In genomic region chr22:31630331-31631329, GRCh38 we compare ENCODE assay signal across 8 cellular contexts. TPM values are rescaled to one million over a fixed set of nuclear protein-coding genes. Genes with fewer than 3 reads are reported as not detected.
A peak's percentile ranks its signal among the peaks of the same experiment; 100 is the strongest.
DNase-seq lines count a peak whose midpoint lies in the region; ATAC-seq lines count a peak whose summit lies in the region.

No MANE protein-coding gene starts in this region.

- H3K23ac ChIP-seq in mesenchymal stem cell (ENCODE audit: low read length in 2 of 2): peak overlapping the region in 1 of 2 experiments; percentile 34

- peak overlapping the region; percentile 84 for H2BK15ac ChIP-seq in mesenchymal stem cell (ENCODE audit: low read depth, poor library complexity, severe bottlenecking)

- H2AK5ac ChIP-seq in mesenchymal stem cell (ENCODE audit: low read length, severe bottlenecking): no peak overlapping the region

- peaks cover 66% of the 10 kb centered on the region for H3K4me1 ChIP-seq in mesenchymal stem cell (ENCODE audit: control insufficient read depth, insufficient read depth, low read depth, low read length)

- H3K27ac Mint-ChIP-seq in effector memory CD8-positive, alpha-beta T cell: peak overlapping the region; percentile 90 to 91

- peak overlapping the region; percentile 71 for H3K4me2 ChIP-seq in mesenchymal stem cell (ENCODE audit: low read length, poor library complexity, severe bottlenecking)

- peak overlapping the region; percentile 88 to 89 for H3K4ac ChIP-seq in mesenchymal stem cell (ENCODE audit: low read depth in 1 of 2, low read length in 2 of 2)

- under 1% methylated on average over 54 of the region's 65 CpGs for WGBS in mesenchymal stem cell

- peak overlapping the region in 1 of 2 experiments; percentile 26 for H2BK12ac ChIP-seq in mesenchymal stem cell (ENCODE audit: low read length in 2 of 2)

- peak overlapping the region; percentile 40 for H2BK5ac ChIP-seq in mesenchymal stem cell (ENCODE audit: low read depth, low read length, poor library complexity, severe bottlenecking)

- H3K27me3 ChIP-seq in mesenchymal stem cell (ENCODE audit: control insufficient read depth in 1 of 2, insufficient read depth in 1 of 2, low read length in 2 of 2): no peaks in the 10 kb centered on the region

- H3K36me3 ChIP-seq in mesenchymal stem cell (ENCODE audit: control insufficient read depth in 1 of 2, insufficient read depth in 2 of 2, low read depth in 1 of 2, low read length in 2 of 2): peaks cover 19 to 50% of the 10 kb centered on the region in 2 experiments

- no peaks in the 10 kb centered on the region for H3K9me3 ChIP-seq in mesenchymal stem cell (ENCODE audit: control insufficient read depth, low read length)

- peak overlapping the region; percentile 63 to 92 for H3K4me3 ChIP-seq in mesenchymal stem cell (ENCODE audit: insufficient read depth in 1 of 2, low read depth in 1 of 2, low read length in 2 of 2)

- H3K27ac ChIP-seq in mesenchymal stem cell (ENCODE audit: low read length, poor library complexity, severe bottlenecking): peak overlapping the region; percentile 77

- DNase-seq in NCI-H187 (lab: John Stamatoyannopoulos, UW) (peak; percentile 18 to 46), NCI-H187 treated with DMSO at 0.1 percent for 48 hours (lab: John Stamatoyannopoulos, UW) (no peak), NOMO-1 (lab: John Stamatoyannopoulos, UW; ENCODE audit: unreplicated experiment in 2 of 2) (peak; percentile 83 to 87), mesenchymal stem cell (peak; percentile 89)
- peak; percentile 69 to 82 for DNase-seq in activated CD8-positive, alpha-beta memory T cell treated with anti-CD3 and anti-CD28 coated beads for 4 hours (ENCODE audit: low read depth in 2 of 2)
- DNase-seq in effector memory CD8-positive, alpha-beta T cell: peak; percentile 82 to 87 (median 82)
- DNase-seq in stimulated activated CD8-positive, alpha-beta memory T cell treated with anti-CD3 and anti-CD28 coated beads, Interleukin-12 subunit alpha, Interleukin-12 subunit beta, amount 100 ng/mL, for 24 hours (ENCODE audit: extremely low read depth): peak; percentile 67

- peak overlapping the region; percentile 88 to 93 for H3K18ac ChIP-seq in mesenchymal stem cell (ENCODE audit: low read depth in 1 of 2, low read length in 2 of 2)

- H3K4me3 Mint-ChIP-seq in effector memory CD8-positive, alpha-beta T cell: peak overlapping the region; percentile 84 to 87

- H3K9ac ChIP-seq in mesenchymal stem cell (ENCODE audit: low read length): peak overlapping the region; percentile 92

- H3K4me1 Mint-ChIP-seq in effector memory CD8-positive, alpha-beta T cell (ENCODE audit: low read depth in 2 of 2): peaks cover 32 to 33% of the 10 kb centered on the region in 2 donors

- peak; percentile 56 for ATAC-seq in HG03135 (IDR thresholded peaks at IDR 0.05; ENCODE audit: unreplicated experiment)
- ATAC-seq in effector memory CD8-positive, alpha-beta T cell (replicated peaks): peak; percentile 90

- H3K9me3 Mint-ChIP-seq in effector memory CD8-positive, alpha-beta T cell: no peaks in the 10 kb centered on the region

- peaks cover 16% of the 10 kb centered on the region for H3K79me1 ChIP-seq in mesenchymal stem cell (replicated peaks; ENCODE audit: low read length, poor library complexity, severe bottlenecking)

- peak overlapping the region; percentile 37 for H2BK120ac ChIP-seq in mesenchymal stem cell (ENCODE audit: low read depth, low read length)

- peak overlapping the region; percentile 98 for H4K8ac ChIP-seq in mesenchymal stem cell (ENCODE audit: low read length)

- H3K14ac ChIP-seq in mesenchymal stem cell (ENCODE audit: low read length in 2 of 2): peak overlapping the region in 1 of 2 experiments; percentile 68

- peaks cover 18% of the 10 kb centered on the region for H3K36me3 Mint-ChIP-seq in effector memory CD8-positive, alpha-beta T cell (ENCODE audit: insufficient read depth)

- peak overlapping the region; percentile 92 for H4K91ac ChIP-seq in mesenchymal stem cell (ENCODE audit: low read length)

- H2AFZ ChIP-seq in mesenchymal stem cell (ENCODE audit: low read depth, low read length): peak overlapping the region; percentile 33

- no peaks in the 10 kb centered on the region for H3K27me3 Mint-ChIP-seq in effector memory CD8-positive, alpha-beta T cell

RNA-seq across cellular contexts. Expression of gene PISD, which starts 31.4 kb away (rescaled TPM):
- 31.5 TPM for polyA plus RNA-seq in mesenchymal stem cell (2013, experiment 1 of 2)
- polyA plus RNA-seq in mesenchymal stem cell (2013, experiment 2 of 2): 31.2 TPM
